ENCODE assay signal across 8 cellular contexts in genomic region chr13:95644611-95645052, GRCh38. TPM values are rescaled to one million over a fixed set of nuclear protein-coding genes. Genes with fewer than 3 reads are reported as not detected.
DNase-seq lines count a peak whose midpoint lies in the region; ATAC-seq and TF ChIP-seq lines count a peak whose summit lies in the region.

TSS of gene DZIP1 (minus strand) at chr13:95644706. CDS start at chr13:95642029, 2,677 bp downstream.

- no peaks in the 10 kb centered on the region for H3K9me3 Mint-ChIP-seq in CD4-positive, alpha-beta T cell
- no peaks in the 10 kb centered on the region for H3K9me3 Mint-ChIP-seq in stimulated activated effector memory CD8-positive, alpha-beta T cell treated with anti-CD3 and anti-CD28 coated beads, Interleukin-12 subunit alpha, Interleukin-12 subunit beta, amount 100 ng/mL, for 72 hours

- no peak for TF ChIP-seq CTCF in CD4-positive, alpha-beta T cell (IDR thresholded peaks at IDR 0.05)

- H3K27me3 Mint-ChIP-seq in CD4-positive, alpha-beta T cell = peaks cover 47% of the 10 kb centered on the region

- H3K27ac ChIP-seq in CD4-positive, alpha-beta T cell (ENCODE audit: low read depth, low read length) = no peak within 1 kb of the TSS

- peak within 1 kb of the TSS; percentile 34 for H3K4me3 Mint-ChIP-seq in CD4-positive, alpha-beta T cell
- H3K4me3 Mint-ChIP-seq in stimulated activated effector memory CD8-positive, alpha-beta T cell treated with anti-CD3 and anti-CD28 coated beads, Interleukin-12 subunit alpha, Interleukin-12 subunit beta, amount 100 ng/mL, for 72 hours = peak within 1 kb of the TSS; percentile 61

- CTCF ChIA-PET in CD4-positive, alpha-beta T cell (lab: Charles Lee) = no interaction called here

- peaks cover 5% of the 10 kb centered on the region for H3K4me1 Mint-ChIP-seq in CD4-positive, alpha-beta T cell (ENCODE audit: low read depth)
- no peaks in the 10 kb centered on the region for H3K4me1 Mint-ChIP-seq in stimulated activated effector memory CD8-positive, alpha-beta T cell treated with anti-CD3 and anti-CD28 coated beads, Interleukin-12 subunit alpha, Interleukin-12 subunit beta, amount 100 ng/mL, for 72 hours

- intact Hi-C loops in CD4-positive, alpha-beta T cell (cut with DNase I, micrococcal nuclease) = no loop called here
- intact Hi-C loops in left colon (cut with DNase I, micrococcal nuclease) = no loop called here

- no peaks in the 10 kb centered on the region for H3K9me3 ChIP-seq in CD4-positive, alpha-beta T cell (ENCODE audit: control insufficient read depth, low read length)

- no peak for ATAC-seq in CD4-positive, alpha-beta T cell (ENCODE audit: poor library complexity)
- ATAC-seq in GM19023 (IDR thresholded peaks at IDR 0.05; ENCODE audit: unreplicated experiment) (peak; percentile 65), left colon (peak; percentile 37), HG02938 (IDR thresholded peaks at IDR 0.05; ENCODE audit: unreplicated experiment) (no peak)
- peak; percentile 54 for ATAC-seq in stimulated activated effector memory CD8-positive, alpha-beta T cell treated with anti-CD3 and anti-CD28 coated beads, Interleukin-12 subunit alpha, Interleukin-12 subunit beta, amount 100 ng/mL, for 72 hours

- H3K27me3 ChIP-seq in CD4-positive, alpha-beta T cell (ENCODE audit: control insufficient read depth, insufficient read depth, low read length) = peaks cover 41% of the 10 kb centered on the region

- no peak within 1 kb of the TSS for H3K27ac Mint-ChIP-seq in CD4-positive, alpha-beta T cell
- H3K27ac Mint-ChIP-seq in stimulated activated effector memory CD8-positive, alpha-beta T cell treated with anti-CD3 and anti-CD28 coated beads, Interleukin-12 subunit alpha, Interleukin-12 subunit beta, amount 100 ng/mL, for 72 hours = no peak within 1 kb of the TSS

- DNase-seq in CD4-positive, alpha-beta T cell = no peak
- peak; percentile 35 for DNase-seq in HuH-7 (ENCODE audit: low spot score)
- peak; percentile 88 for DNase-seq in SK-MEL-5 (ENCODE audit: low read depth, low spot score)
- DNase-seq in dermis blood vessel endothelial cell = peak; percentile 80
- peak; percentile 57 to 58 for DNase-seq in left colon
- DNase-seq in stimulated activated effector memory CD8-positive, alpha-beta T cell treated with anti-CD3 and anti-CD28 coated beads, Interleukin-12 subunit alpha, Interleukin-12 subunit beta, amount 100 ng/mL, for 72 hours (ENCODE audit: low spot score in 2 of 2) = no peak

- H3K36me3 Mint-ChIP-seq in CD4-positive, alpha-beta T cell (ENCODE audit: low read depth) = no peaks in the 10 kb centered on the region
- no peaks in the 10 kb centered on the region for H3K36me3 Mint-ChIP-seq in stimulated activated effector memory CD8-positive, alpha-beta T cell treated with anti-CD3 and anti-CD28 coated beads, Interleukin-12 subunit alpha, Interleukin-12 subunit beta, amount 100 ng/mL, for 72 hours

- in situ Hi-C loops in SK-MEL-5 (cut with HindIII; ENCODE audit: low pct_unique_long_range_greater_than_20kb, low sequenced_read_pairs) = no loop called here

- POLR2A ChIA-PET in CD4-positive, alpha-beta T cell (lab: Charles Lee) = no interaction called here

RNA-seq across cellular contexts. Expression of gene DZIP1, which starts in this region (rescaled TPM):
- total RNA-seq in CD4-positive, alpha-beta T cell = not detected
- total RNA-seq in SK-MEL-5 (2014; rRNA removed; shearing (Covaris generic)) = 16.1 and 20.1 TPM in 2 replicates
- polyA plus RNA-seq in SK-MEL-5 (2015; cell fraction: cytosol; rRNA removed) = 20.5 and 20.9 TPM in 2 replicates
- polyA plus RNA-seq in SK-MEL-5 (2015; cell fraction: nucleus; rRNA removed) = 64.1 and 84.4 TPM in 2 replicates
- total RNA-seq in dermis blood vessel endothelial cell (4.0 and 5.3 TPM in 2 replicates), left colon (1 to 10 TPM; 1.4 to 5.5 TPM)

Comparison
In these comparisons a context has a peak if more than half of its experiments do, and no peak if none do; other contexts are left out.
1. ATAC-seq: peak in GM19023 (single experiment), left colon (single experiment) and stimulated activated effector memory CD8-positive, alpha-beta T cell treated with anti-CD3 and anti-CD28 coated beads, Interleukin-12 subunit alpha, Interleukin-12 subunit beta, amount 100 ng/mL, for 72 hours (single experiment); none in CD4-positive, alpha-beta T cell (single experiment) and HG02938 (single experiment).
2. DNase-seq: peak in HuH-7 (single experiment), SK-MEL-5 (single experiment), dermis blood vessel endothelial cell (single experiment) and left colon (2 of 2); none in CD4-positive, alpha-beta T cell (0 of 10) and stimulated activated effector memory CD8-positive, alpha-beta T cell treated with anti-CD3 and anti-CD28 coated beads, Interleukin-12 subunit alpha, Interleukin-12 subunit beta, amount 100 ng/mL, for 72 hours (0 of 2).